ENCODE assay signal across 8 cellular contexts in genomic region chr6:161374971-161375873, GRCh38.
DNase-seq lines count a peak whose midpoint lies in the region; ATAC-seq, FAIRE-seq and TF ChIP-seq lines count a peak whose summit lies in the region.

No MANE protein-coding gene starts in this region.

- peaks cover 15% of the 10 kb centered on the region for H3K4me1 ChIP-seq in OCI-LY3 (ENCODE audit: low read length)
- peaks cover 0 to 8% (median 0%) of the 10 kb centered on the region in 3 donors for H3K4me1 ChIP-seq in pancreas

- no peaks in the 10 kb centered on the region for H3K9me3 Mint-ChIP-seq in activated naive CD4-positive, alpha-beta T cell treated with anti-CD3 and anti-CD28 coated beads, Interleukin-2, amount 10 ng/mL, durations not matched to agents 7 days and 5 days

- no peak overlapping the region for H2AFZ ChIP-seq in OCI-LY3 (ENCODE audit: low read depth, low read length)

- H3K4me2 ChIP-seq in OCI-LY3 (ENCODE audit: low read length), result peak overlapping the region; percentile 66

- H3K79me2 ChIP-seq in OCI-LY3 (ENCODE audit: low read length), result no peaks in the 10 kb centered on the region

- H3K36me3 ChIP-seq in OCI-LY3 (replicated peaks; ENCODE audit: low read depth, low read length) (no peaks in the 10 kb centered on the region), pancreas (no peaks in the 10 kb centered on the region)

- no peaks in the 10 kb centered on the region for H4K20me1 ChIP-seq in OCI-LY3 (ENCODE audit: insufficient read depth, low read length)

- H3K4me1 Mint-ChIP-seq in activated naive CD4-positive, alpha-beta T cell treated with anti-CD3 and anti-CD28 coated beads, Interleukin-2, amount 10 ng/mL, durations not matched to agents 7 days and 5 days, result no peaks in the 10 kb centered on the region

- H3K4me3 ChIP-seq in OCI-LY3 (ENCODE audit: low read length), result peak overlapping the region; percentile 55
- peak overlapping the region; percentile 28 for H3K4me3 ChIP-seq in epithelial cell of proximal tubule (ENCODE audit: low read depth, low read length)
- no peak overlapping the region for H3K4me3 ChIP-seq in pancreas

- no peaks in the 10 kb centered on the region for H3K27me3 Mint-ChIP-seq in activated naive CD4-positive, alpha-beta T cell treated with anti-CD3 and anti-CD28 coated beads, Interleukin-2, amount 10 ng/mL, durations not matched to agents 7 days and 5 days

- WGBS in pancreas, 2 donors, result 58 to 60% methylated on average over 32 of the region's 32 CpGs

- DNase-seq in GM12891 (ENCODE audit: insufficient read length, low spot score) (no peak), epithelial cell of proximal tubule (ENCODE audit: low read depth) (no peak), pancreas (peak in 5 of 6 donors; percentile 40 to 73 (median 50)), AG20443 (ENCODE audit: low spot score) (no peak)
- no peak for DNase-seq in activated CD4-positive, CD25-positive, alpha-beta regulatory T cell (lab: John Stamatoyannopoulos, UW)
- DNase-seq in activated naive CD4-positive, alpha-beta T cell treated with anti-CD3 and anti-CD28 coated beads, Interleukin-2, amount 10 ng/mL, durations not matched to agents 7 days and 5 days, result no peak

- CTCF ChIA-PET in activated naive CD4-positive, alpha-beta T cell treated with anti-CD3 and anti-CD28 coated beads, Interleukin-2, amount 10 ng/mL, durations not matched to agents 7 days and 5 days (lab: Charles Lee), result interaction anchor here (1.1 to 8.5 kb wide), 4 partner anchors 99 to 450 kb away, joined by 3 to 266 read pairs (median 3); no protein-coding TSS in a partner anchor

- H3K27ac Mint-ChIP-seq in activated naive CD4-positive, alpha-beta T cell treated with anti-CD3 and anti-CD28 coated beads, Interleukin-2, amount 10 ng/mL, durations not matched to agents 7 days and 5 days, result no peak overlapping the region

- no peak overlapping the region for H3K9ac ChIP-seq in OCI-LY3 (ENCODE audit: low read length)

- H3K27me3 ChIP-seq in OCI-LY3 (ENCODE audit: low read depth, low read length), result no peaks in the 10 kb centered on the region
- no peaks in the 10 kb centered on the region for H3K27me3 ChIP-seq in pancreas

- H3K9me3 ChIP-seq in OCI-LY3 (ENCODE audit: insufficient read depth, low read length) (no peaks in the 10 kb centered on the region), pancreas (no peaks in the 10 kb centered on the region)

- no peak overlapping the region for H3K27ac ChIP-seq in OCI-LY3 (ENCODE audit: low read length)
- no peak overlapping the region for H3K27ac ChIP-seq in pancreas

- intact Hi-C loops in pancreas (cut with DNase I), result loop anchor here (5.0 to 10.0 kb wide), 5 partner anchors 220 to 643 kb away; no protein-coding TSS in a partner anchor

- FAIRE-seq in GM12891 (lab: Jason Lieb, UNC) (no peak), pancreas (lab: Jason Lieb, UNC) (no peak)

- ATAC-seq in pancreas, result peak in 3 of 4 donors; percentile 60 to 71 (median 67)
- no peak for ATAC-seq in HG02970 (IDR thresholded peaks at IDR 0.05; ENCODE audit: low FRiP score, unreplicated experiment)

- H3K36me3 Mint-ChIP-seq in activated naive CD4-positive, alpha-beta T cell treated with anti-CD3 and anti-CD28 coated beads, Interleukin-2, amount 10 ng/mL, durations not matched to agents 7 days and 5 days, result no peaks in the 10 kb centered on the region

- TF ChIP-seq POLR2A in GM12891 (IDR thresholded peaks at IDR 0.05; ENCODE audit: low read depth, low read length), result no peak

- no peak overlapping the region for H3K4me3 Mint-ChIP-seq in activated naive CD4-positive, alpha-beta T cell treated with anti-CD3 and anti-CD28 coated beads, Interleukin-2, amount 10 ng/mL, durations not matched to agents 7 days and 5 days

- no peak for TF ChIP-seq CTCF in OCI-LY3 (IDR thresholded peaks at IDR 0.05; ENCODE audit: low read depth, low read length)
- TF ChIP-seq CTCF in epithelial cell of proximal tubule (conservative IDR thresholded peaks at IDR 0.05; ENCODE audit: low read depth, low read length), result peak; percentile 43
- TF ChIP-seq CTCF in pancreas (IDR thresholded peaks at IDR 0.05), result no peak

TF ChIP-seq in GM12891, 5 proteins besides CTCF, POLR2A, EP300 and RAD21:
- peak; percentile 55; the same call in 1 of the 2 replicates for TF ChIP-seq SPI1 (IDR thresholded peaks at IDR 0.05; ENCODE audit: low read depth, low read length)
- no peak for TF ChIP-seq POLR2AphosphoS5 (IDR thresholded peaks at IDR 0.05; ENCODE audit: low read depth, low read length)
- TF ChIP-seq TAF1 (IDR thresholded peaks at IDR 0.05; ENCODE audit: low read depth, low read length), result no peak
- no peak for TF ChIP-seq PAX5 (IDR thresholded peaks at IDR 0.05; ENCODE audit: insufficient read depth, low read length, severe bottlenecking)
TF ChIP-seq in GM12891: peak in this region for 1.

Comparison
In these comparisons a context has a peak if more than half of its experiments do, and no peak if none do; other contexts are left out.
1. DNase-seq: peak in pancreas (5 of 6); none in GM12891 (single experiment), epithelial cell of proximal tubule (single experiment), activated CD4-positive, CD25-positive, alpha-beta regulatory T cell (0 of 4), activated naive CD4-positive, alpha-beta T cell treated with anti-CD3 and anti-CD28 coated beads, Interleukin-2, amount 10 ng/mL, durations not matched to agents 7 days and 5 days (single experiment) and AG20443 (single experiment).
2. H3K4me3 ChIP-seq: peak in OCI-LY3 (single experiment) and epithelial cell of proximal tubule (single experiment); none in pancreas (0 of 4).